In genomic region chr14:49620182-49621113, GRCh38 we compare ENCODE assay signal across 8 cellular contexts. TPM values are rescaled to one million over a fixed set of nuclear protein-coding genes. Genes with fewer than 3 reads are reported as not detected.
DNase-seq lines count a peak whose midpoint lies in the region; ATAC-seq and TF ChIP-seq lines count a peak whose summit lies in the region.

Gene MGAT2 (plus strand): TSS chr14:49620799. CDS start chr14:49621269, 470 bp downstream.
Gene RPL36AL (minus strand): TSS chr14:49620626. CDS start chr14:49619104, 1,522 bp downstream.

- H2BK120ac ChIP-seq in mesenchymal stem cell (ENCODE audit: low read depth, low read length) = peak within 1 kb of the TSS; percentile 77

- H3K36me3 ChIP-seq in Caco-2 (ENCODE audit: control insufficient read depth, insufficient read depth, low read length) = no peaks in the 10 kb centered on the region
- H3K36me3 ChIP-seq in mesenchymal stem cell (ENCODE audit: control insufficient read depth in 1 of 2, insufficient read depth in 2 of 2, low read depth in 1 of 2, low read length in 2 of 2) = peaks cover 2 to 32% of the 10 kb centered on the region in 2 experiments

- H3K9ac ChIP-seq in mesenchymal stem cell (ENCODE audit: low read length) = peak within 1 kb of the TSS; percentile 98

- DNase-seq in Caco-2 (peak; percentile 99), HT1080 (ENCODE audit: low read depth) (peak; percentile 99), NOMO-1 (lab: John Stamatoyannopoulos, UW; ENCODE audit: unreplicated experiment in 2 of 2) (peak; percentile 95 to 99), mesenchymal stem cell (peak; percentile 99)
- DNase-seq in activated CD8-positive, alpha-beta memory T cell treated with anti-CD3 and anti-CD28 coated beads for 4 hours (ENCODE audit: low read depth in 2 of 2) = peak; percentile 89 to 91
- DNase-seq in effector memory CD8-positive, alpha-beta T cell = peak; percentile 89 to 91 (median 91)
- peak; percentile 91 for DNase-seq in stimulated activated CD8-positive, alpha-beta memory T cell treated with anti-CD3 and anti-CD28 coated beads, Interleukin-12 subunit alpha, Interleukin-12 subunit beta, amount 100 ng/mL, for 4 hours (ENCODE audit: low read depth)

- peaks cover 27% of the 10 kb centered on the region for H3K4me1 ChIP-seq in Caco-2
- H3K4me1 ChIP-seq in mesenchymal stem cell (ENCODE audit: control insufficient read depth, insufficient read depth, low read depth, low read length) = peaks cover 11% of the 10 kb centered on the region

- peak within 1 kb of the TSS in 1 of 2 experiments; percentile 8 for H2BK12ac ChIP-seq in mesenchymal stem cell (ENCODE audit: low read length in 2 of 2)

- peak; percentile 89 for ATAC-seq in GM21360 (IDR thresholded peaks at IDR 0.05; ENCODE audit: unreplicated experiment)
- peak; percentile 79 for ATAC-seq in effector memory CD8-positive, alpha-beta T cell (replicated peaks)

- no peak within 1 kb of the TSS for H2AFZ ChIP-seq in mesenchymal stem cell (ENCODE audit: low read depth, low read length)

- H3K27me3 Mint-ChIP-seq in Caco-2 (ENCODE audit: insufficient read depth, unreplicated experiment) = no peaks in the 10 kb centered on the region
- no peaks in the 10 kb centered on the region for H3K27me3 Mint-ChIP-seq in effector memory CD8-positive, alpha-beta T cell

- H3K4me3 Mint-ChIP-seq in Caco-2 (ENCODE audit: unreplicated experiment) = peak within 1 kb of the TSS; percentile 91
- H3K4me3 Mint-ChIP-seq in effector memory CD8-positive, alpha-beta T cell = peak within 1 kb of the TSS; percentile 98

- peak within 1 kb of the TSS; percentile 86 to 99 for H3K18ac ChIP-seq in mesenchymal stem cell (ENCODE audit: low read depth in 1 of 2, low read length in 2 of 2)

- peak within 1 kb of the TSS; percentile 95 for H3K27ac ChIP-seq in mesenchymal stem cell (ENCODE audit: low read length, poor library complexity, severe bottlenecking)

- H3K36me3 Mint-ChIP-seq in Caco-2 (ENCODE audit: insufficient read depth, unreplicated experiment) = peaks cover 78% of the 10 kb centered on the region
- H3K36me3 Mint-ChIP-seq in effector memory CD8-positive, alpha-beta T cell (ENCODE audit: insufficient read depth) = peaks cover 67% of the 10 kb centered on the region

- intact Hi-C loops in Caco-2 (cut with micrococcal nuclease; ENCODE audit: unreplicated experiment) = loop anchor here (1.0 kb wide), 2 partner anchors 13 to 22 kb away; partner anchors contain the start of gene LRR1

- H3K4me3 ChIP-seq in Caco-2 (ENCODE audit: low read depth, low read length) = peak within 1 kb of the TSS; percentile 84
- peak within 1 kb of the TSS; percentile 65 to 92 for H3K4me3 ChIP-seq in mesenchymal stem cell (ENCODE audit: insufficient read depth in 1 of 2, low read depth in 1 of 2, low read length in 2 of 2)

- H3K9me3 Mint-ChIP-seq in Caco-2 (ENCODE audit: unreplicated experiment) = no peaks in the 10 kb centered on the region
- H3K9me3 Mint-ChIP-seq in effector memory CD8-positive, alpha-beta T cell = no peaks in the 10 kb centered on the region

- H3K23ac ChIP-seq in mesenchymal stem cell (ENCODE audit: low read length in 2 of 2) = peak within 1 kb of the TSS in 1 of 2 experiments; percentile 71

- H2BK15ac ChIP-seq in mesenchymal stem cell (ENCODE audit: low read depth, poor library complexity, severe bottlenecking) = peak within 1 kb of the TSS; percentile 66

- H4K91ac ChIP-seq in mesenchymal stem cell (ENCODE audit: low read length) = peak within 1 kb of the TSS; percentile 78

- H3K27ac Mint-ChIP-seq in Caco-2 (ENCODE audit: unreplicated experiment) = peak within 1 kb of the TSS; percentile 93
- peak within 1 kb of the TSS; percentile 99 to 100 for H3K27ac Mint-ChIP-seq in effector memory CD8-positive, alpha-beta T cell

- H3K4me2 ChIP-seq in mesenchymal stem cell (ENCODE audit: low read length, poor library complexity, severe bottlenecking) = peak within 1 kb of the TSS; percentile 94

- under 1% methylated on average over 70 of the region's 85 CpGs for WGBS in mesenchymal stem cell

- POLR2A ChIA-PET in Caco-2 (lab: Charles Lee) = interaction anchor here (0.7 to 2.7 kb wide), 10 partner anchors 11 to 246 kb away, joined by 3 to 28 read pairs (median 12); partner anchors contain the start of genes KLHDC2, LRR1 and RPS29

- TF ChIP-seq CTCF in Caco-2 (IDR thresholded peaks at IDR 0.05; ENCODE audit: insufficient read depth in 1 of 2, low read depth in 1 of 2, low read length in 1 of 2, severe bottlenecking in 1 of 2, unreplicated experiment in 1 of 2) = peak in 1 of 2 experiments; percentile 28

- peaks cover 16% of the 10 kb centered on the region for H3K4me1 Mint-ChIP-seq in Caco-2 (ENCODE audit: low read depth, unreplicated experiment)
- peaks cover 22 to 40% of the 10 kb centered on the region in 2 donors for H3K4me1 Mint-ChIP-seq in effector memory CD8-positive, alpha-beta T cell (ENCODE audit: low read depth in 2 of 2)

- peak within 1 kb of the TSS; percentile 45 to 69 for H3K14ac ChIP-seq in mesenchymal stem cell (ENCODE audit: low read length in 2 of 2)

- H3K79me1 ChIP-seq in mesenchymal stem cell (replicated peaks; ENCODE audit: low read length, poor library complexity, severe bottlenecking) = no peaks in the 10 kb centered on the region

- peak within 1 kb of the TSS; percentile 20 for H2BK5ac ChIP-seq in mesenchymal stem cell (ENCODE audit: low read depth, low read length, poor library complexity, severe bottlenecking)

- H3K9me3 ChIP-seq in Caco-2 (no peaks in the 10 kb centered on the region), mesenchymal stem cell (ENCODE audit: control insufficient read depth, low read length) (no peaks in the 10 kb centered on the region)

- CTCF ChIA-PET in Caco-2 (lab: Charles Lee) = interaction anchor here (0.6 to 2.0 kb wide), 6 partner anchors 14 to 233 kb away, joined by 3 to 12 read pairs (median 4); partner anchors contain the start of genes DNAAF2, LRR1 and RPS29

- H4K8ac ChIP-seq in mesenchymal stem cell (ENCODE audit: low read length) = peak within 1 kb of the TSS; percentile 81

- H2AK5ac ChIP-seq in mesenchymal stem cell (ENCODE audit: low read length, severe bottlenecking) = peak within 1 kb of the TSS; percentile 72

- peak within 1 kb of the TSS; percentile 80 to 83 for H3K4ac ChIP-seq in mesenchymal stem cell (ENCODE audit: low read depth in 1 of 2, low read length in 2 of 2)

- BruUV-seq in Caco-2 (replicated peaks; lab: Mats Ljungman, UMichigan) = no TSS peak

- H3K27me3 ChIP-seq in Caco-2 (replicated peaks; ENCODE audit: control insufficient read depth, insufficient read depth, low read length) (no peaks in the 10 kb centered on the region), mesenchymal stem cell (ENCODE audit: control insufficient read depth in 1 of 2, insufficient read depth in 1 of 2, low read length in 2 of 2) (no peaks in the 10 kb centered on the region)

RNA-seq across cellular contexts. Expression of gene MGAT2, which starts in this region (rescaled TPM):
- 42.1 and 47.5 TPM in 2 replicates for total RNA-seq in Caco-2 (2022)
- 93.9 and 97.1 TPM in 2 replicates for total RNA-seq in HT1080 (2014; rRNA removed; shearing (Covaris generic))
- 64.7 and 66.3 TPM in 2 replicates for polyA plus RNA-seq in HT1080 (2015; cell fraction: cytosol; rRNA removed)
- polyA plus RNA-seq in HT1080 (2015; cell fraction: nucleus; rRNA removed) = 30.9 and 31.9 TPM in 2 replicates
- 43.8 TPM for polyA plus RNA-seq in mesenchymal stem cell (2013, experiment 1 of 2)
- 46.2 TPM for polyA plus RNA-seq in mesenchymal stem cell (2013, experiment 2 of 2)

RNA-seq across cellular contexts. Expression of gene RPL36AL, which starts in this region (rescaled TPM):
- total RNA-seq in Caco-2 (2022) = 181 and 191 TPM in 2 replicates
- 283 and 317 TPM in 2 replicates for total RNA-seq in HT1080 (2014; rRNA removed; shearing (Covaris generic))
- polyA plus RNA-seq in HT1080 (2015; cell fraction: cytosol; rRNA removed) = 240 and 248 TPM in 2 replicates
- 93.7 and 94.2 TPM in 2 replicates for polyA plus RNA-seq in HT1080 (2015; cell fraction: nucleus; rRNA removed)
- 729 TPM for polyA plus RNA-seq in mesenchymal stem cell (2013, experiment 1 of 2)
- polyA plus RNA-seq in mesenchymal stem cell (2013, experiment 2 of 2) = 715 TPM

Comparison
In these comparisons a context has a peak if more than half of its experiments do, and no peak if none do; other contexts are left out.
1. Peak in every context shown above with its lines: DNase-seq, ATAC-seq, H3K4me3 ChIP-seq and H3K27ac ChIP-seq.